In the genomic region with DNA sequence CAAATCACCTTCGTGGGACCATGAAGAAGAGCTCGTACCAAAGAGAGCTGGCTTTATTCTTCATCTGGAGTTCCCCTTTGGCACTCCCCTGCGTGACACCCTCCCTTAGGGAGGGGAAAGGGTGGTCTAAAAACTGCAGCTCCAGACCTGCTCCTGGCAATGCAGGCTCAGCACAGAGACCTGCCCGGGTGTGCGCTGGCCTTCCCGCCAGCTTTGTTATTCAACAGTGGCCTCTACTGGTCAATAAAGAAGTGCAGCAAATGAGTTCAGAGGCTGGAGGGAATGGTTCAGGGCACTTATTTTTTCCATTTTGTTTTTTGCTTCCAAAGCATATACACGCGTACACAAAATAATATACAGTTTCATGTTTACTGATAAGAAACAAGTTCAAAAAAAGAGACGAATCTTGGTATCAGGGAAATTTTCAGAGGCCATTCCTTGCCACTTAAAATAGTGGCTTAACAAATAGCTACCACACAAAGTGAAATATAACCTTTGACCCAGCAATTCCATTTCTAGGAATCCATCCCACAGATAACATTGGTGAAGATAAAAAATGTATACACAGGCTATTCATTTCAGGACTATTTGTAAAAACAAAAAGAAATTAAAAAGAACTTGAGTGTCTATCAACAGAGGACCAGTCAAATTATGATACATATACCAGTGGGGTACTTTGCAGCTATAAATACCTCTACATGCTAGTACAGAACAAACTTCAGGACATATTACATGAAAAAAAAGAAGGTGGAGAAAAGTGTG, we compare ENCODE assay signal across 8 cellular contexts. TPM values are rescaled to one million over a fixed set of nuclear protein-coding genes. Genes with fewer than 3 reads are reported as not detected.
DNase-seq lines count a peak whose midpoint lies in the region; ATAC-seq, FAIRE-seq and TF ChIP-seq lines count a peak whose summit lies in the region.

No MANE protein-coding gene starts in this region.

- H3K4me3 ChIP-seq in bronchial epithelial cell (ENCODE audit: low read depth, low read length) (no peak overlapping the region), kidney (ENCODE audit: low read length in 2 of 2) (no peak overlapping the region)

- intact Hi-C loops in kidney (cut with DNase I), result no loop called here

- H3K36me3 ChIP-seq in bronchial epithelial cell (ENCODE audit: control insufficient read depth, insufficient read depth, low read length) (peaks cover 12% of the 10 kb centered on the region), kidney (ENCODE audit: control insufficient read depth in 1 of 2, insufficient read depth in 2 of 2, low read length in 2 of 2) (no peaks in the 10 kb centered on the region)

- TF ChIP-seq CTCF in bronchial epithelial cell (IDR thresholded peaks at IDR 0.05; ENCODE audit: insufficient read depth, low read length, severe bottlenecking) (peak; percentile 68), kidney (IDR thresholded peaks at IDR 0.05; ENCODE audit: borderline replicate concordance, extremely low read depth, insufficient read depth) (peak; percentile 74)

- FAIRE-seq in bronchial epithelial cell (lab: Jason Lieb, UNC) (no peak), kidney (lab: Jason Lieb, UNC) (no peak)

- H3K27ac ChIP-seq in kidney (ENCODE audit: low read depth in 2 of 2, low read length in 2 of 2), result no peak overlapping the region

- ATAC-seq in GM21825 (IDR thresholded peaks at IDR 0.05; ENCODE audit: unreplicated experiment) (peak; percentile 49), GM18858 (IDR thresholded peaks at IDR 0.05; ENCODE audit: unreplicated experiment) (no peak)

- no peaks in the 10 kb centered on the region for H3K27me3 ChIP-seq in bronchial epithelial cell (ENCODE audit: control insufficient read depth, insufficient read depth, low read length)

- no peaks in the 10 kb centered on the region for H3K9me3 ChIP-seq in kidney (ENCODE audit: control insufficient read depth in 1 of 2, low read length in 2 of 2)

- H3K4me1 ChIP-seq in kidney (ENCODE audit: control insufficient read depth in 1 of 2, insufficient read depth in 1 of 2, low read depth in 1 of 2, low read length in 2 of 2), result peaks cover 4 to 10% of the 10 kb centered on the region in 2 donors

- peak overlapping the region in 1 of 2 donors; percentile 26 for H3K9ac ChIP-seq in kidney (ENCODE audit: low read length in 2 of 2)

- DNase-seq in COR-L47 (lab: John Stamatoyannopoulos, UW), result peak; percentile 68
- peak; percentile 61 for DNase-seq in NCI-H1694 treated with DMSO at 0.1 percent for 48 hours (lab: John Stamatoyannopoulos, UW)
- peak; percentile 30 for DNase-seq in T1000 (lab: John Stamatoyannopoulos, UW)
- DNase-seq in bronchial epithelial cell (ENCODE audit: low read depth), result peak; percentile 54
- no peak for DNase-seq in kidney
- peak in 2 of 3 experiments; percentile 22 for DNase-seq in stimulated activated CD4-positive, alpha-beta T cell treated with anti-CD3 and anti-CD28 coated beads, TNF-alpha, amount 100 ng/mL, for 24 hours (ENCODE audit: low read depth in 3 of 3)

RNA-seq across cellular contexts. Expression of gene UBE2G2, which starts 8.2 kb away (rescaled TPM):
- total RNA-seq in bronchial epithelial cell (67.4 and 70.0 TPM in 2 replicates), kidney (86.0 TPM)
- 39.4 TPM for polyA plus RNA-seq in kidney (ENCODE audit: insufficient read depth, low read depth, low replicate concordance)

RNA-seq across cellular contexts. Expression of gene SUMO3, which starts 24.4 kb away (rescaled TPM):
- 103 and 131 TPM in 2 replicates for total RNA-seq in bronchial epithelial cell
- 88.6 TPM for total RNA-seq in kidney
- polyA plus RNA-seq in kidney (ENCODE audit: insufficient read depth, low read depth, low replicate concordance), result 89.9 TPM
